Comparison of ENCODE assay signal across 11 cellular contexts in genomic region chr15:37095197-37095992, GRCh38. TPM values are rescaled to one million over a fixed set of nuclear protein-coding genes. Genes with fewer than 3 reads are reported as not detected.
A peak's percentile ranks its signal among the peaks of the same experiment; 100 is the strongest.
DNase-seq lines count a peak whose midpoint lies in the region; ATAC-seq and TF ChIP-seq lines count a peak whose summit lies in the region.
"Had no signal": no experiment of that assay in that cellular context is flagged by ENCODE, and none has a peak within 500 bp of the region (broad histone marks: within the 10 kb centered on the region; RNA-seq: fewer than 3 reads in every experiment).

No MANE protein-coding gene starts in this region.

- peak overlapping the region; percentile 35 to 77 for H3K9ac ChIP-seq in duodenal mucosa (ENCODE audit: low read depth in 1 of 2, low read length in 2 of 2)

- TF ChIP-seq POLR2A in spleen (IDR thresholded peaks at IDR 0.05): no peak

- peaks cover 8 to 20% of the 10 kb centered on the region in 2 donors for H3K36me3 ChIP-seq in duodenal mucosa (ENCODE audit: control insufficient read depth in 1 of 2, insufficient read depth in 2 of 2, low read length in 2 of 2)
- no peaks in the 10 kb centered on the region for H3K36me3 ChIP-seq in kidney epithelial cell (ENCODE audit: control insufficient read depth, insufficient read depth, low read length)
- no peaks in the 10 kb centered on the region for H3K36me3 ChIP-seq in spleen

- H3K4me3 ChIP-seq in duodenal mucosa (ENCODE audit: low read depth in 1 of 2, low read length in 2 of 2) (peak overlapping the region; percentile 25 to 90), kidney epithelial cell (ENCODE audit: low read depth, low read length) (peak overlapping the region; percentile 54), spleen (peak overlapping the region in 7 of 8 donors; percentile 16 to 81 (median 59))

- CTCF ChIA-PET in RWPE1 (lab: Yijun Ruan, JAX): interaction anchor here (1.0 to 1.3 kb wide), 3 partner anchors 13 to 211 kb away, joined by 3 to 5 read pairs (median 3); no protein-coding TSS in a partner anchor

- H3K4me1 ChIP-seq in duodenal mucosa (ENCODE audit: control insufficient read depth in 1 of 2, insufficient read depth in 2 of 2, low read length in 2 of 2) (peaks cover 0 to 24% of the 10 kb centered on the region in 2 donors), spleen (peaks cover 3 to 73% (median 29%) of the 10 kb centered on the region in 6 donors)

- WGBS in spleen, 5 donors: 25 to 42% (median 31%) methylated on average over 34 to 36 of the region's 36 CpGs

- DNase-seq in HT1080 (ENCODE audit: low read depth) (peak; percentile 22), kidney epithelial cell (ENCODE audit: low read depth) (no peak), spleen (peak; percentile 73), SHP77 (lab: John Stamatoyannopoulos, UW) (no peak), NCI-H1436 (lab: John Stamatoyannopoulos, UW) (no peak), RWPE1 (ENCODE audit: low spot score) (no peak)
- DNase-seq: activated naive CD4-positive, alpha-beta T cell treated with anti-CD3 and anti-CD28 coated beads, Interleukin-2, amount 50 U/mL, for 16 hours; DMS79 treated with DMSO at 0.1 percent for 48 hours; immature natural killer cell had no signal

- no peaks in the 10 kb centered on the region for H3K9me3 ChIP-seq in duodenal mucosa (ENCODE audit: control insufficient read depth in 1 of 2, low read length in 2 of 2)
- H3K9me3 ChIP-seq in spleen: no peaks in the 10 kb centered on the region

- TF ChIP-seq CTCF in kidney epithelial cell (IDR thresholded peaks at IDR 0.05; ENCODE audit: insufficient read depth, low read length, poor library complexity, severe bottlenecking) (no peak), spleen (IDR thresholded peaks at IDR 0.05 in 8 of 11, conservative IDR thresholded peaks at IDR 0.05 in 3 of 11) (no peak), RWPE1 (conservative IDR thresholded peaks at IDR 0.05; ENCODE audit: low read depth) (no peak)

- no peak for ATAC-seq in GM21515 (IDR thresholded peaks at IDR 0.05; ENCODE audit: unreplicated experiment)

- peak overlapping the region; percentile 44 for H3K27ac ChIP-seq in duodenal mucosa (ENCODE audit: low read depth, low read length)
- peak overlapping the region; percentile 1 to 94 (median 82) for H3K27ac ChIP-seq in spleen
- no peak overlapping the region for H3K27ac ChIP-seq in RWPE1

- peaks cover 0 to 4% of the 10 kb centered on the region in 2 donors for H3K27me3 ChIP-seq in duodenal mucosa (ENCODE audit: control insufficient read depth in 1 of 2, insufficient read depth in 2 of 2, low read length in 2 of 2)
- peaks cover 27% of the 10 kb centered on the region for H3K27me3 ChIP-seq in kidney epithelial cell (ENCODE audit: control insufficient read depth, insufficient read depth, low read length)
- H3K27me3 ChIP-seq in spleen (replicated peaks in 1 of 7): peaks cover 0 to 77% (median 12%) of the 10 kb centered on the region in 7 donors

- POLR2A ChIA-PET in RWPE1 (lab: Yijun Ruan, JAX; ENCODE audit: low non-redundant PET): no interaction called here

- intact Hi-C loops in spleen (cut with DNase I; ENCODE audit: low total_unique reads): no loop called here

RNA-seq across cellular contexts. Expression of gene MEIS2, which starts 5.0 kb away (rescaled TPM):
- 17.1 and 31.0 TPM in 2 replicates for total RNA-seq in HT1080 (2014; rRNA removed; shearing (Covaris generic))
- polyA plus RNA-seq in HT1080 (2015; cell fraction: cytosol; rRNA removed): 13.7 and 15.0 TPM in 2 replicates
- 18.0 and 19.6 TPM in 2 replicates for polyA plus RNA-seq in HT1080 (2015; cell fraction: nucleus; rRNA removed)
- total RNA-seq in kidney epithelial cell (6.7 and 13.1 TPM in 2 replicates), spleen (10 to 100 TPM; 18.2 to 57.2 (median 27.7) TPM)
- 1 to 10 TPM; 2.6 to 7.8 (median 3.6) TPM for polyA plus RNA-seq in spleen
- polyA plus RNA-seq: immature natural killer cell had no signal

Comparison
In these comparisons a context has a peak if more than half of its experiments do, and no peak if none do; other contexts are left out.
1. DNase-seq: peak in HT1080 (single experiment) and spleen (single experiment); none in kidney epithelial cell (single experiment), SHP77 (0 of 2), NCI-H1436 (single experiment) and RWPE1 (single experiment).
2. Peak in every context shown above with its lines, with median percentiles within 50 percentile points of each other: H3K4me3 ChIP-seq.